Comparison of ENCODE assay signal across 29 cellular contexts in the genomic region with DNA sequence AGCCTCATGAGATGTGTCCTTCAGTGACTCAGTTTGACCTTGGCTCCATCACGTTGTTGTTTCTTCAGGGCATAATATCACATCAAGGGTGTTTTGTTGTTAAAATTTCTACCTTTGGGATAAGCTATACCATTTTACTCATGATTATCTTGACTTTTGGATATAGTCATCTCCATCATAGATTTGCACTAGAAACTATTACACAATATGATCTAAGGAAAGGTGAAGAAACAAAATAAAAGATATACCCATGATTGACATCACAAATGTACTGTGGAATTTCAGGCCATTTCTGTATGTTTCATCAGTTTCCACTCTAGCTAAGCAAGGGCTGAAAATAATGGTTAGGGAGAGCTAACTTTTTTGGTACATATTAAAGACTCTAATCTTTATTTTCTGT.
"Had no signal": no experiment of that assay in that cellular context is flagged by ENCODE, and none has a peak within 500 bp of the region (broad histone marks: within the 10 kb centered on the region; RNA-seq: fewer than 3 reads in every experiment).

No MANE protein-coding gene starts in this region.

- H3K36me3 ChIP-seq: ovary had no signal

- H3K9ac ChIP-seq: neural progenitor cell had no signal

- H3K27ac ChIP-seq: neural progenitor cell, neutrophil, ovary, right atrium auricular region, skin epidermis, stomach, testis, thyroid gland, transverse colon, upper lobe of left lung, vagina had no signal

- H2AFZ ChIP-seq: neural progenitor cell had no signal

- H3K4me1 ChIP-seq: neural progenitor cell, right atrium auricular region, stomach, testis, thyroid gland, transverse colon, upper lobe of left lung, vagina had no signal

- H3K27me3 ChIP-seq: neural progenitor cell, neutrophil, ovary, right atrium auricular region, stomach, testis, thyroid gland, transverse colon, upper lobe of left lung, vagina had no signal

- ATAC-seq: natural killer cell; sciatic nerve; stimulated activated naive B cell treated with anti-CD40 and anti-IgM and Interleukin-4, amounts not matched to agents 10 μg/mL and 1 μg/mL and 100 μg/mL, for 72 hours; stimulated activated naive CD8-positive, alpha-beta T cell treated with anti-CD3 and anti-CD28 coated beads, Interleukin-15, Interleukin-2, amounts not matched to agents 100 U/mL and 50 U/mL, for 24 hours had no signal

- H3K4me2 ChIP-seq: neural progenitor cell had no signal

- H3K27me3 Mint-ChIP-seq: naive B cell; progenitor cell of endocrine pancreas; stimulated activated naive B cell treated with anti-CD40 and anti-IgM and Interleukin-4, amounts not matched to agents 10 μg/mL and 1 μg/mL and 100 μg/mL, for 72 hours had no signal

- H3K27ac Mint-ChIP-seq: mesothelial cell of epicardium; naive B cell; natural killer cell; nephron progenitor cell; neural progenitor cell; progenitor cell of endocrine pancreas; stimulated activated naive B cell treated with anti-CD40 and anti-IgM and Interleukin-4, amounts not matched to agents 10 μg/mL and 1 μg/mL and 100 μg/mL, for 72 hours had no signal

- H3K4me3 ChIP-seq: left ventricle myocardium inferior, lung, neural progenitor cell, ovary, right atrium auricular region, skin epidermis, stomach, testis, thyroid gland, transverse colon, upper lobe of left lung, vagina had no signal

- H3K9me3 Mint-ChIP-seq: natural killer cell had no signal

- H3K4me3 Mint-ChIP-seq: mesothelial cell of epicardium; naive B cell; natural killer cell; nephron progenitor cell; neural progenitor cell; stimulated activated naive B cell treated with anti-CD40 and anti-IgM and Interleukin-4, amounts not matched to agents 10 μg/mL and 1 μg/mL and 100 μg/mL, for 72 hours had no signal

- H3K9me3 ChIP-seq: neutrophil, testis, thyroid gland, transverse colon, vagina had no signal

- H3K4me1 Mint-ChIP-seq: mesothelial cell of epicardium; naive B cell; natural killer cell; nephron progenitor cell; neural progenitor cell; stimulated activated naive B cell treated with anti-CD40 and anti-IgM and Interleukin-4, amounts not matched to agents 10 μg/mL and 1 μg/mL and 100 μg/mL, for 72 hours had no signal

- DNase-seq: hypothalamus; islet precursor cell; left ventricle myocardium inferior; mesendoderm; naive B cell; natural killer cell; nephron progenitor cell; occipital lobe; ovary; stimulated activated CD4-positive, alpha-beta T cell treated with anti-CD3 and anti-CD28 coated beads, Interleukin-12 subunit alpha, Interleukin-12 subunit beta, amount 100 ng/mL, for 4 hours; stimulated activated CD4-positive, alpha-beta T cell treated with anti-CD3 and anti-CD28 coated beads, Interleukin-15, amount 100 ng/mL, for 24 hours; stimulated activated CD4-positive, alpha-beta T cell treated with anti-CD3 and anti-CD28 coated beads, Interleukin-2, amount 100 ng/mL, for 24 hours; stimulated activated CD4-positive, alpha-beta T cell treated with anti-CD3 and anti-CD28 coated beads, Interleukin-4, amount 100 ng/mL, for 1 hour; stimulated activated naive B cell treated with anti-CD40 and anti-IgM and Interleukin-4, amounts not matched to agents 10 μg/mL and 1 μg/mL and 100 μg/mL, for 72 hours; stimulated activated naive CD8-positive, alpha-beta T cell treated with anti-CD3 and anti-CD28 coated beads, Interleukin-15, Interleukin-2, amounts not matched to agents 100 U/mL and 50 U/mL, for 24 hours; stomach; testis; thyroid gland; transverse colon; upper lobe of left lung had no signal
